In genomic region chr12:111320233-111321050, GRCh38 we compare ENCODE assay signal across 21 cellular contexts.
"Had no signal": no experiment of that assay in that cellular context is flagged by ENCODE, and none has a peak within 500 bp of the region (broad histone marks: within the 10 kb centered on the region; RNA-seq: fewer than 3 reads in every experiment).

No MANE protein-coding gene starts in this region.

- H3K9ac ChIP-seq: SK-N-SH had no signal

- H3K27me3 ChIP-seq: MG63 had no signal

- H3K27ac ChIP-seq: RWPE1 had no signal

- H3K9me3 ChIP-seq: MG63, SK-N-SH had no signal

- DNase-seq: IMR-90, Karpas-422, KG1, MG63, NCI-H1092, NCI-H1105 treated with DMSO at 0.1 percent for 48 hours, NCI-H1417 treated with DMSO at 0.1 percent for 48 hours, NCI-H146, NCI-H1694 treated with DMSO at 0.1 percent for 48 hours, NCI-H1930, NCI-H2081, NCI-H2107, NCI-H2227 treated with DMSO at 0.1 percent for 48 hours, NCI-H524, NCI-H526 treated with DMSO at 0.1 percent for 48 hours, NCI-H748 treated with DMSO at 0.1 percent for 48 hours, PC-3, SHP77, SK-N-SH had no signal

- ATAC-seq: Panc1, PC-3 had no signal

- H3K4me3 ChIP-seq: MG63 had no signal

- H3K36me3 ChIP-seq: MG63 had no signal

- H3K4me2 ChIP-seq: SK-N-SH had no signal
